Comparison of ENCODE assay signal across 24 cellular contexts in genomic region chrX:13319953-13320352, GRCh38.
"Had no signal": no experiment of that assay in that cellular context is flagged by ENCODE, and none has a peak within 500 bp of the region (broad histone marks: within the 10 kb centered on the region; RNA-seq: fewer than 3 reads in every experiment).

TSS of gene ATXN3L (minus strand) at chrX:13320053. CDS start at chrX:13319934, 119 bp downstream.

- DNase-seq: stimulated activated CD4-positive, alpha-beta T cell treated with anti-CD3 and anti-CD28 coated beads, Interleukin-2, amount 100 ng/mL, for 48 hours; stimulated activated CD4-positive, alpha-beta T cell treated with anti-CD3 and anti-CD28 coated beads, Interleukin-4, amount 100 ng/mL, for 1 hour; stimulated activated CD4-positive, alpha-beta T cell treated with anti-CD3 and anti-CD28 coated beads, Interleukin-4, amount 100 ng/mL, for 24 hours; stimulated activated CD4-positive, alpha-beta T cell treated with anti-CD3 and anti-CD28 coated beads, Interleukin-4, amount 100 ng/mL, for 4 hours; stimulated activated CD8-positive, alpha-beta memory T cell treated with anti-CD3 and anti-CD28 coated beads, Interleukin-4, amount 100 ng/mL, for 48 hours; stimulated activated naive B cell treated with anti-CD40 and anti-IgM and Interleukin-4, amounts not matched to agents 10 μg/mL and 1 μg/mL and 100 μg/mL, for 72 hours; stimulated activated naive CD4-positive, alpha-beta T cell; stimulated activated naive CD4-positive, alpha-beta T cell treated with Interleukin-2 at 50 U/mL for 16 hours; stimulated activated naive CD8-positive, alpha-beta T cell treated with anti-CD3 and anti-CD28 coated beads, Interleukin-15, amount 100 ng/mL, for 72 hours; stimulated activated naive CD8-positive, alpha-beta T cell treated with anti-CD3 and anti-CD28 coated beads, Interleukin-15, Interleukin-2, amounts not matched to agents 100 U/mL and 50 U/mL, for 24 hours; stomach; substantia nigra; testis; thyroid gland; tibial artery; transverse colon; trophoblast cell; upper lobe of left lung; upper lobe of right lung; uterus had no signal

- H3K4me3 Mint-ChIP-seq: stimulated activated effector memory CD8-positive, alpha-beta T cell treated with anti-CD3 and anti-CD28 coated beads, Interleukin-12 subunit alpha, Interleukin-12 subunit beta, amount 100 ng/mL, for 72 hours; stimulated activated memory B cell treated with anti-CD40 and anti-IgM and Interleukin-4, amounts not matched to agents 10 μg/mL and 1 μg/mL and 100 μg/mL, for 72 hours; stimulated activated naive B cell treated with anti-CD40 and anti-IgM and Interleukin-4, amounts not matched to agents 10 μg/mL and 1 μg/mL and 100 μg/mL, for 72 hours; stimulated activated naive CD8-positive, alpha-beta T cell treated with anti-CD3 and anti-CD28 coated beads, Interleukin-15, amount 100 ng/mL, for 72 hours; stimulated activated naive CD8-positive, alpha-beta T cell treated with anti-CD3 and anti-CD28 coated beads, Interleukin-15, Interleukin-2, amounts not matched to agents 100 ng/mL and 50 ng/mL, for 24 hours; type B pancreatic cell had no signal

- ATAC-seq: stimulated activated effector memory CD8-positive, alpha-beta T cell treated with anti-CD3 and anti-CD28 coated beads, Interleukin-12 subunit alpha, Interleukin-12 subunit beta, amount 100 ng/mL, for 72 hours; stimulated activated memory B cell treated with anti-CD40 and anti-IgM and Interleukin-4, amounts not matched to agents 10 μg/mL and 1 μg/mL and 100 μg/mL, for 72 hours; stimulated activated naive B cell treated with anti-CD40 and anti-IgM and Interleukin-4, amounts not matched to agents 10 μg/mL and 1 μg/mL and 100 μg/mL, for 72 hours; stimulated activated naive CD8-positive, alpha-beta T cell treated with anti-CD3 and anti-CD28 coated beads, Interleukin-15, amount 100 ng/mL, for 72 hours; stimulated activated naive CD8-positive, alpha-beta T cell treated with anti-CD3 and anti-CD28 coated beads, Interleukin-15, Interleukin-2, amounts not matched to agents 100 U/mL and 50 U/mL, for 24 hours; upper lobe of right lung had no signal

- H3K27me3 Mint-ChIP-seq: stimulated activated memory B cell treated with anti-CD40 and anti-IgM and Interleukin-4, amounts not matched to agents 10 μg/mL and 1 μg/mL and 100 μg/mL, for 72 hours; stimulated activated naive B cell treated with anti-CD40 and anti-IgM and Interleukin-4, amounts not matched to agents 10 μg/mL and 1 μg/mL and 100 μg/mL, for 72 hours; stimulated activated naive CD8-positive, alpha-beta T cell treated with anti-CD3 and anti-CD28 coated beads, Interleukin-15, amount 100 ng/mL, for 72 hours; stimulated activated naive CD8-positive, alpha-beta T cell treated with anti-CD3 and anti-CD28 coated beads, Interleukin-15, Interleukin-2, amounts not matched to agents 100 ng/mL and 50 ng/mL, for 24 hours; type B pancreatic cell had no signal

- H3K4me1 Mint-ChIP-seq: stimulated activated effector memory CD8-positive, alpha-beta T cell treated with anti-CD3 and anti-CD28 coated beads, Interleukin-12 subunit alpha, Interleukin-12 subunit beta, amount 100 ng/mL, for 72 hours; stimulated activated memory B cell treated with anti-CD40 and anti-IgM and Interleukin-4, amounts not matched to agents 10 μg/mL and 1 μg/mL and 100 μg/mL, for 72 hours; stimulated activated naive CD8-positive, alpha-beta T cell treated with anti-CD3 and anti-CD28 coated beads, Interleukin-15, amount 100 ng/mL, for 72 hours had no signal

- H3K27ac Mint-ChIP-seq: stimulated activated effector memory CD8-positive, alpha-beta T cell treated with anti-CD3 and anti-CD28 coated beads, Interleukin-12 subunit alpha, Interleukin-12 subunit beta, amount 100 ng/mL, for 72 hours; stimulated activated memory B cell treated with anti-CD40 and anti-IgM and Interleukin-4, amounts not matched to agents 10 μg/mL and 1 μg/mL and 100 μg/mL, for 72 hours; stimulated activated naive B cell treated with anti-CD40 and anti-IgM and Interleukin-4, amounts not matched to agents 10 μg/mL and 1 μg/mL and 100 μg/mL, for 72 hours; stimulated activated naive CD8-positive, alpha-beta T cell treated with anti-CD3 and anti-CD28 coated beads, Interleukin-15, amount 100 ng/mL, for 72 hours; stimulated activated naive CD8-positive, alpha-beta T cell treated with anti-CD3 and anti-CD28 coated beads, Interleukin-15, Interleukin-2, amounts not matched to agents 100 ng/mL and 50 ng/mL, for 24 hours; type B pancreatic cell had no signal

- H3K36me3 Mint-ChIP-seq: stimulated activated effector memory CD8-positive, alpha-beta T cell treated with anti-CD3 and anti-CD28 coated beads, Interleukin-12 subunit alpha, Interleukin-12 subunit beta, amount 100 ng/mL, for 72 hours; stimulated activated memory B cell treated with anti-CD40 and anti-IgM and Interleukin-4, amounts not matched to agents 10 μg/mL and 1 μg/mL and 100 μg/mL, for 72 hours; stimulated activated naive B cell treated with anti-CD40 and anti-IgM and Interleukin-4, amounts not matched to agents 10 μg/mL and 1 μg/mL and 100 μg/mL, for 72 hours; type B pancreatic cell had no signal

- H3K9me3 Mint-ChIP-seq: stimulated activated effector memory CD8-positive, alpha-beta T cell treated with anti-CD3 and anti-CD28 coated beads, Interleukin-12 subunit alpha, Interleukin-12 subunit beta, amount 100 ng/mL, for 72 hours; stimulated activated memory B cell treated with anti-CD40 and anti-IgM and Interleukin-4, amounts not matched to agents 10 μg/mL and 1 μg/mL and 100 μg/mL, for 72 hours; stimulated activated naive CD8-positive, alpha-beta T cell treated with anti-CD3 and anti-CD28 coated beads, Interleukin-15, amount 100 ng/mL, for 72 hours; stimulated activated naive CD8-positive, alpha-beta T cell treated with anti-CD3 and anti-CD28 coated beads, Interleukin-15, Interleukin-2, amounts not matched to agents 100 ng/mL and 50 ng/mL, for 24 hours had no signal
